ENCODE assay signal across 33 cellular contexts in genomic region chr16:10926094-10926493, GRCh38. TPM values are rescaled to one million over a fixed set of nuclear protein-coding genes. Genes with fewer than 3 reads are reported as not detected.
"Had no signal": no experiment of that assay in that cellular context is flagged by ENCODE, and none has a peak within 500 bp of the region (broad histone marks: within the 10 kb centered on the region; RNA-seq: fewer than 3 reads in every experiment).

No MANE protein-coding gene starts in this region.

- ATAC-seq: effector memory CD8-positive, alpha-beta T cell; gastroesophageal sphincter; left colon; sciatic nerve had no signal

- H3K4me1 Mint-ChIP-seq: mesothelial cell of epicardium, nephron progenitor cell had no signal

- H3K9me3 Mint-ChIP-seq: activated CD4-positive, alpha-beta memory T cell treated with anti-CD3 and anti-CD28 coated beads for 36 hours; activated CD4-positive, alpha-beta T cell treated with anti-CD3 and anti-CD28 coated beads, Interleukin-2, amount 10 ng/mL, durations not matched to agents 24 days and 14 days; activated T-cell treated with anti-CD3 and anti-CD28 coated beads, Interleukin-2, amount 50 U/mL, for 24 hours; effector memory CD8-positive, alpha-beta T cell; mesothelial cell of epicardium; naive B cell; nephron progenitor cell had no signal

- FAIRE-seq: astrocyte, keratinocyte had no signal

- H3K27me3 ChIP-seq: brain microvascular endothelial cell, gastroesophageal sphincter, neutrophil, stomach, thyroid gland, upper lobe of left lung, vagina had no signal

- H3K27ac Mint-ChIP-seq: activated CD4-positive, alpha-beta memory T cell treated with anti-CD3 and anti-CD28 coated beads for 36 hours; activated CD4-positive, alpha-beta T cell treated with anti-CD3 and anti-CD28 coated beads, Interleukin-2, amount 10 ng/mL, durations not matched to agents 24 days and 14 days; activated T-cell treated with anti-CD3 and anti-CD28 coated beads, Interleukin-2, amount 50 U/mL, for 24 hours; effector memory CD8-positive, alpha-beta T cell; mesothelial cell of epicardium; nephron progenitor cell had no signal

- H3K27ac ChIP-seq: brain microvascular endothelial cell, gastroesophageal sphincter, neutrophil, skin epidermis, stomach, thyroid gland, upper lobe of left lung, vagina, WERI-Rb-1 had no signal

- H3K9me3 ChIP-seq: neutrophil, stomach, thyroid gland, upper lobe of left lung, vagina had no signal

- H3K4me3 ChIP-seq: coronary artery, gastroesophageal sphincter, skin epidermis, stomach, thyroid gland, upper lobe of left lung, vagina had no signal

- H3K4me3 Mint-ChIP-seq: activated CD4-positive, alpha-beta memory T cell treated with anti-CD3 and anti-CD28 coated beads for 36 hours; activated CD4-positive, alpha-beta T cell treated with anti-CD3 and anti-CD28 coated beads, Interleukin-2, amount 10 ng/mL, durations not matched to agents 24 days and 14 days; activated T-cell treated with anti-CD3 and anti-CD28 coated beads, Interleukin-2, amount 50 U/mL, for 24 hours; effector memory CD8-positive, alpha-beta T cell; mesothelial cell of epicardium; naive B cell; nephron progenitor cell had no signal

- H3K27me3 Mint-ChIP-seq: activated CD4-positive, alpha-beta memory T cell treated with anti-CD3 and anti-CD28 coated beads for 36 hours; activated CD4-positive, alpha-beta T cell treated with anti-CD3 and anti-CD28 coated beads, Interleukin-2, amount 10 ng/mL, durations not matched to agents 24 days and 14 days; activated T-cell treated with anti-CD3 and anti-CD28 coated beads, Interleukin-2, amount 50 U/mL, for 24 hours; effector memory CD8-positive, alpha-beta T cell; naive B cell had no signal

- DNase-seq: activated CD4-positive, alpha-beta memory T cell treated with anti-CD3 and anti-CD28 coated beads for 36 hours; activated CD4-positive, alpha-beta T cell treated with anti-CD3 and anti-CD28 coated beads, Interleukin-2, amount 10 ng/mL, durations not matched to agents 24 days and 14 days; activated CD4-positive, CD25-positive, alpha-beta regulatory T cell treated with anti-CD3 and anti-CD28 coated beads, Interleukin-2, amount 50 U/mL, for 72 hours; activated CD8-positive, alpha-beta memory T cell treated with anti-CD3 and anti-CD28 coated beads, Interleukin-2, amount 50 U/mL, for 4 hours; activated gamma-delta T cell; activated naive CD4-positive, alpha-beta T cell treated with anti-CD3 and anti-CD28 coated beads, Interleukin-2, amount 50 U/mL, for 16 hours; activated T-cell treated with anti-CD3 and anti-CD28 coated beads, Interleukin-2, amount 50 U/mL, for 24 hours; amniotic stem cell; brain microvascular endothelial cell; effector memory CD8-positive, alpha-beta T cell; erythroblast; hippocampal formation; left colon; mammary epithelial cell; naive B cell; nephron progenitor cell; stimulated activated CD4-positive, alpha-beta T cell treated with anti-CD3 and anti-CD28 coated beads, Interleukin-12 subunit alpha, Interleukin-12 subunit beta, amount 100 ng/mL, for 4 hours; stimulated activated CD4-positive, alpha-beta T cell treated with anti-CD3 and anti-CD28 coated beads, Interleukin-4, amount 100 ng/mL, for 1 hour; stomach; T1000; thyroid gland; upper lobe of left lung; WERI-Rb-1 had no signal

RNA-seq across cellular contexts. Expression of gene CIITA, which starts 49.1 kb away (rescaled TPM):
- total RNA-seq: astrocyte, osteocyte had no signal
